Comparison of ENCODE assay signal across 20 cellular contexts in the genomic region with DNA sequence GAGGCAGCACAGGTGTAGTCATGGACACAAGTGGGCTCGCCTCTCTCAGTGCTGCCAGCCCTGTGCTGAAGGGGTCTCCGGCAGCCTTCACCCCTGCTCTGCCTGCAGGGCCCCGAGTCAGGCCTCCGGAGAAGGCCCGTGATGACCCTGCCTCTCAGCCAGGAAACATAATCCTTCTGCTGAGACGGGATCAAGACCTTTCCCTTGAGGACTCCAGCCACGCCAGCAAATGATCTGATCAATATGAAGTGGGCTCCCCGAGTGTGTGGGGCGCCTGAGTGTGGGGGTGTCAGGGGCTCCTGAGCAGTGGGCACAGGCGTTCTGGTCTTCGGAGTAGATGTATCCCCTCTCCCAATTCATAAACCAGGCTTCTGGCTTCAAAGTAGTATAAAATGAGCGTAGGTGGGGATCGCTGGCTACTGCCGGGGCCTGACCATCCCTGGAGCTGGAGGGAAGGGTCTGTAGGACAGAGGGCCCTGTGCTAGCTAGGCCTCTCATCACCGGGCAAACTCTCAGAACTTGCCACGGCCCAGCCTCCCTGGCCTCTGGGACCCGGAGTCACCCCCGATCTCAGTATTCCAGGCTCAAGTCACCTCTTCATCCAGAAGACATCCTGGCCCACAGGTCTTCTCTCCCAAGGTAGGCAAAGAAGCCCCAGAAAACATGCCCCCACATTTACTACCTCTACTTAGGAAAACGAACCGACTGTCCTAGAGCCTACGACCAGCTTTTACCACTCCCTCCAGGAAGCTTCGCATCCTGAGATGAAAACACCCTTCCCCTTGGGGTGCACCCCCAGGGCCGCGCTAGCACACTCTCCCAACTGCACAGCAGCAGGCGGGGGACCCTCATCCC. TPM values are rescaled to one million over a fixed set of nuclear protein-coding genes. Genes with fewer than 3 reads are reported as not detected.
DNase-seq lines count a peak whose midpoint lies in the region; ATAC-seq, FAIRE-seq and TF ChIP-seq lines count a peak whose summit lies in the region.
"Had no signal": no experiment of that assay in that cellular context is flagged by ENCODE, and none has a peak within 500 bp of the region (broad histone marks: within the 10 kb centered on the region; RNA-seq: fewer than 3 reads in every experiment).

No MANE protein-coding gene starts in this region.

- H3K4me1 Mint-ChIP-seq in nephron progenitor cell: peaks cover 76% of the 10 kb centered on the region
- H3K4me1 Mint-ChIP-seq: CD4-positive, CD25-positive, alpha-beta regulatory T cell had no signal

- H3K23me2 ChIP-seq in H1 (ENCODE audit: low read depth, low read length): no peaks in the 10 kb centered on the region

- peak overlapping the region; percentile 25; the same call in 1 of the 2 replicates for H4K8ac ChIP-seq in H1 (ENCODE audit: extremely low read depth, insufficient read depth, low read length)

- H3K4me3 ChIP-seq in H1 (ENCODE audit: extremely low read depth in 1 of 4, insufficient read depth in 2 of 4, low read depth in 3 of 4, low read length in 4 of 4) (no peak overlapping the region), lower lobe of right lung (no peak overlapping the region)
- H3K4me3 ChIP-seq in effector memory CD4-positive, alpha-beta T cell (ENCODE audit: insufficient read depth, low read depth, low read length, poor library complexity, severe bottlenecking): no peak overlapping the region
- H3K4me3 ChIP-seq: GM12878, GM23248, SJCRH30 had no signal

- H3K23ac ChIP-seq in H1 (ENCODE audit: insufficient read length): no peak overlapping the region

- H3K9me3 Mint-ChIP-seq in nephron progenitor cell: no peaks in the 10 kb centered on the region

- no peak overlapping the region for H3K4ac ChIP-seq in H1 (replicated peaks; ENCODE audit: insufficient read length, low read depth, low read length)

- H3K79me2 ChIP-seq in H1 (ENCODE audit: control insufficient read depth in 1 of 2, insufficient read depth in 2 of 2, low read length in 2 of 2): no peaks in the 10 kb centered on the region

- H2BK120ac ChIP-seq in H1 (replicated peaks; ENCODE audit: low read depth, low read length): peak overlapping the region; percentile 8

- H3K4me2 ChIP-seq in H1 (ENCODE audit: insufficient read depth in 1 of 2, low read depth in 2 of 2, low read length in 2 of 2): no peak overlapping the region
- H3K4me2 ChIP-seq: KMS-11 had no signal

- H3K27ac ChIP-seq in H1 (ENCODE audit: low read depth, low read length) (no peak overlapping the region), lower lobe of right lung (no peak overlapping the region)
- no peak overlapping the region for H3K27ac ChIP-seq in effector memory CD4-positive, alpha-beta T cell (ENCODE audit: insufficient read depth, low read length, poor library complexity, severe bottlenecking)
- H3K27ac ChIP-seq: GM23248, KMS-11, SJCRH30 had no signal

- H3K56ac ChIP-seq in H1 (replicated peaks; ENCODE audit: insufficient read length, low read depth, low read length): no peak overlapping the region

- no peak overlapping the region for H4K5ac ChIP-seq in H1 (ENCODE audit: insufficient read length, low read depth, low read length)

- H3K36me3 Mint-ChIP-seq in nephron progenitor cell (ENCODE audit: low read depth): peaks cover 4% of the 10 kb centered on the region
- H3K36me3 Mint-ChIP-seq: CD4-positive, CD25-positive, alpha-beta regulatory T cell had no signal

- H2BK12ac ChIP-seq in H1 (ENCODE audit: low read depth, low read length): no peak overlapping the region

- H3K18ac ChIP-seq in H1 (ENCODE audit: extremely low read depth, low read length): no peak overlapping the region

- no peak overlapping the region for H2BK5ac ChIP-seq in H1 (ENCODE audit: low read depth, low read length)

- TF ChIP-seq EP300 in H1 (IDR thresholded peaks at IDR 0.05; ENCODE audit: borderline replicate concordance in 1 of 2, low read depth in 2 of 2, low read length in 2 of 2): no peak

- no peak overlapping the region for H2BK20ac ChIP-seq in H1 (ENCODE audit: low read length)

- no peak for FAIRE-seq in H1 (lab: Jason Lieb, UNC)
- FAIRE-seq: GM12878, GM19239 had no signal

- no peaks in the 10 kb centered on the region for H4K20me1 ChIP-seq in H1 (replicated peaks in 1 of 2; ENCODE audit: control insufficient read depth in 1 of 2, insufficient read depth in 2 of 2, low read length in 2 of 2)

- POLR2A ChIA-PET in H1 (lab: Charles Lee; ENCODE audit: partially characterized antibody): no interaction called here

- H3K27me3 ChIP-seq in H1 (replicated peaks in 1 of 4; ENCODE audit: control insufficient read depth in 3 of 4, extremely low read depth in 1 of 4, insufficient read depth in 3 of 4, low read length in 3 of 4) (no peaks in the 10 kb centered on the region), lower lobe of right lung (ENCODE audit: low read depth) (no peaks in the 10 kb centered on the region)
- no peaks in the 10 kb centered on the region for H3K27me3 ChIP-seq in effector memory CD4-positive, alpha-beta T cell (replicated peaks; ENCODE audit: control insufficient read depth, insufficient read depth, low read length, poor library complexity, severe bottlenecking)
- H3K27me3 ChIP-seq: SJCRH30 had no signal

- no peak overlapping the region for H3K9ac ChIP-seq in H1 (replicated peaks in 1 of 4; ENCODE audit: extremely low read depth in 1 of 4, low read depth in 3 of 4, low read length in 3 of 4)
- H3K9ac ChIP-seq: GM23248, KMS-11 had no signal

- no peak overlapping the region for H4K91ac ChIP-seq in H1 (replicated peaks; ENCODE audit: insufficient read length, low read length)

- intact Hi-C loops in lower lobe of right lung (cut with DNase I): no loop called here

- H3K79me1 ChIP-seq in H1 (ENCODE audit: low read depth, low read length): no peaks in the 10 kb centered on the region

- TF ChIP-seq POLR2A in H1 (IDR thresholded peaks at IDR 0.05; ENCODE audit: control extremely low read depth in 1 of 2, low read depth in 2 of 2, low read length in 2 of 2): no peak

- H3K9me3 ChIP-seq in H1 (ENCODE audit: insufficient read depth in 2 of 2, low read depth in 1 of 2, low read length in 1 of 2) (no peaks in the 10 kb centered on the region), lower lobe of right lung (no peaks in the 10 kb centered on the region)
- H3K9me3 ChIP-seq in effector memory CD4-positive, alpha-beta T cell (ENCODE audit: control insufficient read depth, low read length): no peaks in the 10 kb centered on the region
- H3K9me3 ChIP-seq: SJCRH30 had no signal

- CTCF ChIA-PET in H1 (lab: Charles Lee; ENCODE audit: partially characterized antibody): interaction anchor here (1.4 kb wide), 1 partner anchor 33 kb away, joined by 3 read pairs; a partner anchor contains a TSS

- no peak overlapping the region for H2AK5ac ChIP-seq in H1 (ENCODE audit: low read depth, low read length)

- no peak overlapping the region for H3K4me3 Mint-ChIP-seq in nephron progenitor cell
- H3K4me3 Mint-ChIP-seq: CD4-positive, CD25-positive, alpha-beta regulatory T cell had no signal

- H3K36me3 ChIP-seq in H1 (ENCODE audit: control insufficient read depth in 2 of 4, insufficient read depth in 4 of 4, low read length in 3 of 4): no peaks in the 10 kb centered on the region
- no peaks in the 10 kb centered on the region for H3K36me3 ChIP-seq in lower lobe of right lung
- no peaks in the 10 kb centered on the region for H3K36me3 ChIP-seq in effector memory CD4-positive, alpha-beta T cell (ENCODE audit: control insufficient read depth, insufficient read depth, low read length)
- H3K36me3 ChIP-seq: SJCRH30 had no signal

- TF ChIP-seq CTCF in H1 (IDR thresholded peaks at IDR 0.05; ENCODE audit: control extremely low read depth in 1 of 3, insufficient read depth in 1 of 3, low read depth in 1 of 3, low read length in 3 of 3) (no peak), nephron progenitor cell (IDR thresholded peaks at IDR 0.05) (no peak), lower lobe of right lung (IDR thresholded peaks at IDR 0.05) (no peak)

- TF ChIP-seq RAD21 in H1 (IDR thresholded peaks at IDR 0.05 in 1 of 2, conservative IDR thresholded peaks at IDR 0.05 in 1 of 2; ENCODE audit: low read depth in 2 of 2, low read length in 2 of 2): no peak

- H3K27ac Mint-ChIP-seq in nephron progenitor cell: peak overlapping the region; percentile 66

- no peak overlapping the region for H2BK15ac ChIP-seq in H1 (ENCODE audit: low read length)

- DNase-seq in activated effector memory CD4-positive, alpha-beta T cell treated with anti-CD3 and anti-CD28 coated beads, Interleukin-2, amount 50 U/mL, for 16 hours: peak; percentile 53
- no peak for DNase-seq in activated effector memory CD4-positive, alpha-beta T cell treated with Interleukin-2 at 50 U/mL for 16 hours
- DNase-seq in H1 (ENCODE audit: low read depth in 1 of 2, low spot score in 2 of 2) (peak in 1 of 2 experiments; percentile 42), nephron progenitor cell (peak; percentile 33), ureter (ENCODE audit: low spot score) (peak; percentile 29), amniotic stem cell (lab: John Stamatoyannopoulos, UW) (no peak), lower lobe of right lung (no peak)
- DNase-seq in effector memory CD4-positive, alpha-beta T cell: no peak
- DNase-seq: CD4-positive, CD25-positive, alpha-beta regulatory T cell; GM23248; NCI-H1092 treated with DMSO at 0.1 percent for 48 hours; NCI-H1694; NCI-H345; NK-92 treated with Interleukin-12 subunit alpha and Interleukin-12 subunit beta, amount 100 ng/mL, for 24 hours; OCI-M1; RPMI8226; SJCRH30 had no signal

- no peak for ATAC-seq in lower lobe of right lung
- ATAC-seq: GM12878 had no signal

- WGBS in H1 (ENCODE audit: extremely low coverage in 1 of 2, insufficient coverage in 1 of 2, insufficient read length in 1 of 2, insufficient replicate concordance in 2 of 2, low coverage in 1 of 2, low lambda C conversion rate in 2 of 2, missing lambda C conversion rate in 1 of 2), 2 experiments: 93% methylated on average over 25 of the region's 25 CpGs; no CpG with 5 or more reads in 1 of the 2 experiments

- H3K14ac ChIP-seq in H1 (ENCODE audit: insufficient read length): no peak overlapping the region

- H3K27me3 Mint-ChIP-seq in nephron progenitor cell (ENCODE audit: low read depth, poor library complexity): peaks cover 4% of the 10 kb centered on the region
- H3K27me3 Mint-ChIP-seq: CD4-positive, CD25-positive, alpha-beta regulatory T cell had no signal

- H2AFZ ChIP-seq in H1 (ENCODE audit: low read length): no peak overlapping the region
- H2AFZ ChIP-seq: GM23248 had no signal

- H3K4me1 ChIP-seq in H1 (replicated peaks in 1 of 4; ENCODE audit: control insufficient read depth in 3 of 4, insufficient read depth in 4 of 4, low read length in 3 of 4): peaks cover 0 to 4% (median 0%) of the 10 kb centered on the region in 4 experiments; a peak in 1 of 7 replicates
- H3K4me1 ChIP-seq in lower lobe of right lung: no peaks in the 10 kb centered on the region
- H3K4me1 ChIP-seq in effector memory CD4-positive, alpha-beta T cell (ENCODE audit: control insufficient read depth, insufficient read depth, low read length, poor library complexity, severe bottlenecking): no peaks in the 10 kb centered on the region
- H3K4me1 ChIP-seq: SJCRH30 had no signal

RNA-seq across cellular contexts. Expression of a gene that starts 33.6 kb away (rescaled TPM):
- 0.07 and 0.50 TPM in 2 replicates for total RNA-seq in H1 (2021; fragmentation: NEBNext Ultra II Directional; extraction: Animal tissue kit (Norgen Biotek cat#: 25700))
- 0.25 and 0.38 TPM in 2 replicates for polyA plus RNA-seq in H1 (2011; rRNA removed)
- 0.30 TPM for polyA plus RNA-seq in H1 (2011; cell fraction: cytosol; rRNA removed)
- 0.33 TPM for polyA plus RNA-seq in H1 (2011; cell fraction: nucleus; rRNA removed)
- polyA plus RNA-seq in H1 (2012, experiment 1 of 2): 0.08 to 0.38 TPM (median 0.21 TPM) in 4 replicates
- polyA plus RNA-seq in H1 (2012, experiment 2 of 2): 0.07 TPM
- polyA plus RNA-seq in H1 (2013, experiment 1 of 2): 0.30 TPM
- 0.29 TPM for polyA plus RNA-seq in H1 (2013, experiment 2 of 2)
- 0.07 and 0.28 TPM in 2 replicates for polyA minus RNA-seq in H1 (2011; rRNA and poly(A)+ RNA removed)
- not detected for polyA minus RNA-seq in H1 (2011; cell fraction: cytosol; rRNA and poly(A)+ RNA removed)
- not detected for polyA minus RNA-seq in H1 (2011; cell fraction: nucleus; rRNA and poly(A)+ RNA removed)
- 25.5 TPM for total RNA-seq in ureter
- total RNA-seq in lower lobe of right lung: 17.8 TPM
- total RNA-seq: GM23248, SJCRH30 had no signal
- polyA plus RNA-seq: GM23248 had no signal

Comparison
In these comparisons a context has a peak if more than half of its experiments do, and no peak if none do; other contexts are left out.
1. DNase-seq: peak in activated effector memory CD4-positive, alpha-beta T cell treated with anti-CD3 and anti-CD28 coated beads, Interleukin-2, amount 50 U/mL, for 16 hours (single experiment), nephron progenitor cell (single experiment) and ureter (single experiment); none in activated effector memory CD4-positive, alpha-beta T cell treated with Interleukin-2 at 50 U/mL for 16 hours (single experiment), amniotic stem cell (single experiment), lower lobe of right lung (single experiment) and effector memory CD4-positive, alpha-beta T cell (0 of 3).
2. RNA of a gene that starts 33.6 kb away (total RNA-seq): 25.5 TPM in ureter (single experiment) and 17.8 TPM in lower lobe of right lung (single experiment); 0.07 to 0.50 TPM in H1; every median in the first group is over 10 times any median in the second.